Comparison of ENCODE assay signal across 11 cellular contexts in the genomic region with DNA sequence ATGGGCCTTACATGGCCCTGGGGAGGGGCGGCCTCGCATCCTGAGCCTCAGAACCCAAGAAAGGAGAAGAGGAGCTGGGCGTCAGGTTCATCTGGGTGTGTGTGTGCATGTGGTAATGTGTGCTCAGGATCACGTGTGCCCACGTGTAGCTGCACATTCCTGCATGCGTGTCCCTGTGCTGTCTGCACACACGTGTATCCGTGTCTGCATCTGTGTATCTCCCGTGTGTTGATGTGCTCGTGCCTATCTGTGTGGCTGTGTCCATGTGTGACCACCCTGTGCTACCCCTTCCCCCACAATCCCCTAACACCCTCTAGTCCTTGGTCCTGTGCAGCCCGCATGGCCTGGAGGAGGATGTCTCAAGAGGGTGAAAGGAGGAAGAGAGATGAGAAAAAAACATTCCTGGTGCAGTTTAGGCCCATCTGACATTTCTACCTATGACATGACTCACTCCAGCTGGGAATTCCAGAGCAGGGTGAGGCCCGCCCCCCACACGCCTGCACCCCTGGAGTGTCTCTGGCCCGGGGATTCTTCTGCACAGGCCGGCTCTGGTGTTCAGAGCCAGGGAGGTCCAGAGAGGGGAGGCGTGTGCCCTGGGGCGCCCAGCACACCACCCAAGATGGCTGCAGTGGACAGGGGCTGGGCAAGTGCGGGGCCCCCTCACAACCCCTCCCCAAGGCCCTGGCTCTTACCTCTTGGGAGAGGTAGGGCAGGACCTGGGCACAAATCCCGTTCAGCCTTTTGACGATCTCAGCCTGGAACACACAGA. TPM values are rescaled to one million over a fixed set of nuclear protein-coding genes. Genes with fewer than 3 reads are reported as not detected.
A peak's percentile ranks its signal among the peaks of the same experiment; 100 is the strongest.
DNase-seq lines count a peak whose midpoint lies in the region; ATAC-seq and TF ChIP-seq lines count a peak whose summit lies in the region.
"Had no signal": no experiment of that assay in that cellular context is flagged by ENCODE, and none has a peak within 500 bp of the region (broad histone marks: within the 10 kb centered on the region; RNA-seq: fewer than 3 reads in every experiment).

No MANE protein-coding gene starts in this region.

- in situ Hi-C loops in IMR-90 (cut with MboI; ENCODE audit: low sequenced_read_pairs), result no loop called here

- ATAC-seq in IMR-90 (ENCODE audit: low read depth) (peak; percentile 33), omental fat pad (ENCODE audit: low FRiP score) (peak; percentile 77), HG03135 (IDR thresholded peaks at IDR 0.05; ENCODE audit: unreplicated experiment) (no peak)
- no peak for ATAC-seq in effector memory CD8-positive, alpha-beta T cell (replicated peaks)

- H3K9me1 ChIP-seq in IMR-90 (ENCODE audit: insufficient read depth, low read length), result peaks cover 7% of the 10 kb centered on the region

- no peak overlapping the region for H3K27ac ChIP-seq in BLaER1 treated with 17β-estradiol and CSF1 and Interleukin-3, amounts not matched to agents 10 nM and 100 nM
- H3K27ac ChIP-seq in IMR-90 (ENCODE audit: insufficient read depth, low read length), result no peak overlapping the region; the same call in 1 of the 2 replicates

- peak overlapping the region in 6 of 11 experiments; percentile 5 to 29 (median 13); a peak in 5 of 22 replicates for H3K9ac ChIP-seq in BLaER1 treated with 17β-estradiol and CSF1 and Interleukin-3, amounts not matched to agents 10 nM and 100 nM
- no peak overlapping the region for H3K9ac ChIP-seq in IMR-90 (ENCODE audit: low read depth, low read length)

- no peak overlapping the region for H4K5ac ChIP-seq in IMR-90 (ENCODE audit: low read depth, low read length)

- H3K36me3 Mint-ChIP-seq in effector memory CD8-positive, alpha-beta T cell (ENCODE audit: insufficient read depth), result peaks cover 65% of the 10 kb centered on the region

- DNase-seq in IMR-90 (peak; percentile 17), omental fat pad (ENCODE audit: low spot score) (no peak), HEK293T (ENCODE audit: extremely low spot score) (no peak), HUDEP-2 (lab: John Stamatoyannopoulos, UW; ENCODE audit: unreplicated experiment in 76 of 76) (no peak), NCI-H524 treated with DMSO at 0.1 percent for 48 hours (lab: John Stamatoyannopoulos, UW) (no peak)
- DNase-seq in effector memory CD8-positive, alpha-beta T cell, result no peak
- DNase-seq: activated T-cell treated with anti-CD3 and anti-CD28 coated beads for 4 hours, midbrain, SIG-M5 had no signal

- no peak overlapping the region for H3K23ac ChIP-seq in IMR-90 (ENCODE audit: low read depth, low read length)

- no peak for TF ChIP-seq RAD21 in IMR-90 (IDR thresholded peaks at IDR 0.05; ENCODE audit: low read length)

- peak overlapping the region in 9 of 11 experiments; percentile 31 to 58 (median 40); a peak in 19 of 22 replicates for H3K4me2 ChIP-seq in BLaER1 treated with 17β-estradiol and CSF1 and Interleukin-3, amounts not matched to agents 10 nM and 100 nM
- no peak overlapping the region for H3K4me2 ChIP-seq in IMR-90 (ENCODE audit: low read depth, low read length)

- peak overlapping the region; percentile 68 to 74 for H3K27ac Mint-ChIP-seq in effector memory CD8-positive, alpha-beta T cell

- no peak overlapping the region for H3K14ac ChIP-seq in IMR-90 (replicated peaks; ENCODE audit: low read depth, low read length)

- no peak overlapping the region for H3K4me3 Mint-ChIP-seq in effector memory CD8-positive, alpha-beta T cell

- no peak overlapping the region for H3K18ac ChIP-seq in IMR-90 (ENCODE audit: low read depth, low read length)

- H4K8ac ChIP-seq in IMR-90 (ENCODE audit: low read depth in 2 of 2, low read length in 2 of 2), result no peak overlapping the region

- no peak overlapping the region for H2BK15ac ChIP-seq in IMR-90 (ENCODE audit: low read depth, low read length)

- no peaks in the 10 kb centered on the region for H3K27me3 Mint-ChIP-seq in effector memory CD8-positive, alpha-beta T cell

- no peaks in the 10 kb centered on the region for H3K9me3 ChIP-seq in BLaER1 treated with 17β-estradiol and CSF1 and Interleukin-3, amounts not matched to agents 10 nM and 100 nM (replicated peaks in 1 of 11)
- H3K9me3 ChIP-seq in IMR-90 (ENCODE audit: control insufficient read depth, insufficient read depth, low read length), result no peaks in the 10 kb centered on the region

- H2BK120ac ChIP-seq in IMR-90 (ENCODE audit: low read depth, low read length), result no peak overlapping the region

- H2AFZ ChIP-seq in IMR-90 (replicated peaks; ENCODE audit: low read length, poor library complexity), result no peak overlapping the region

- no peak overlapping the region for H3K56ac ChIP-seq in IMR-90 (ENCODE audit: extremely low read depth, insufficient read depth, low read length)

- H2BK20ac ChIP-seq in IMR-90 (ENCODE audit: low read depth, low read length), result no peak overlapping the region

- peak overlapping the region; percentile 48; the same call in 1 of the 2 replicates for H2AK5ac ChIP-seq in IMR-90 (ENCODE audit: low read depth, low read length)

- H4K20me1 ChIP-seq in BLaER1 treated with 17β-estradiol and CSF1 and Interleukin-3, amounts not matched to agents 10 nM and 100 nM, result peaks cover 65 to 82% (median 74%) of the 10 kb centered on the region in 11 experiments
- H4K20me1 ChIP-seq in IMR-90 (ENCODE audit: insufficient read depth, low read length), result peaks cover 53% of the 10 kb centered on the region

- CTCF ChIA-PET in IMR-90 (lab: Yijun Ruan, JAX), result no interaction called here
- CTCF ChIA-PET in HEK293T (lab: Yijun Ruan, JAX), result interaction anchor here (0.9 kb wide), 1 partner anchor 19 kb away, joined by 3 read pairs; no protein-coding TSS in a partner anchor

- peaks cover 70 to 80% (median 75%) of the 10 kb centered on the region in 11 experiments for H3K36me3 ChIP-seq in BLaER1 treated with 17β-estradiol and CSF1 and Interleukin-3, amounts not matched to agents 10 nM and 100 nM
- H3K36me3 ChIP-seq in IMR-90 (ENCODE audit: control insufficient read depth, insufficient read depth, low read length), result peaks cover 61% of the 10 kb centered on the region

- WGBS in IMR-90 (ENCODE audit: extremely low coverage in 2 of 2, insufficient read length in 1 of 2), 2 experiments, result 81% methylated on average over 8 of the region's 20 CpGs; no CpG with 5 or more reads in 1 of the 2 experiments

- H3K79me1 ChIP-seq in IMR-90 (ENCODE audit: low read depth in 1 of 2, low read length in 2 of 2), result peaks cover 28 to 46% of the 10 kb centered on the region in 2 experiments

- TF ChIP-seq POLR2A in IMR-90 (IDR thresholded peaks at IDR 0.05; ENCODE audit: low read depth, low read length), result no peak

- dilution Hi-C loops in IMR-90 (cut with HindIII; ENCODE audit: low sequenced_read_pairs, unreplicated experiment), result no loop called here

- no peaks in the 10 kb centered on the region for H3K27me3 ChIP-seq in BLaER1 treated with 17β-estradiol and CSF1 and Interleukin-3, amounts not matched to agents 10 nM and 100 nM
- H3K27me3 ChIP-seq in IMR-90 (ENCODE audit: control insufficient read depth, insufficient read depth, low read length), result no peaks in the 10 kb centered on the region

- TF ChIP-seq CTCF in IMR-90 (conservative IDR thresholded peaks at IDR 0.05; ENCODE audit: low read depth, low read length), result no peak
- no peak for TF ChIP-seq CTCF in omental fat pad (IDR thresholded peaks at IDR 0.05)

- no peak overlapping the region for H2BK5ac ChIP-seq in IMR-90 (ENCODE audit: low read depth, low read length, poor library complexity, severe bottlenecking)

- H2AK9ac ChIP-seq in IMR-90 (replicated peaks; ENCODE audit: low read depth, low read length, poor library complexity), result no peak overlapping the region

- no peaks in the 10 kb centered on the region for H3K9me3 Mint-ChIP-seq in effector memory CD8-positive, alpha-beta T cell

- H3K4me3 ChIP-seq in BLaER1 treated with 17β-estradiol and CSF1 and Interleukin-3, amounts not matched to agents 10 nM and 100 nM, result no peak overlapping the region; a peak in 1 of 20 replicates
- no peak overlapping the region for H3K4me3 ChIP-seq in IMR-90 (ENCODE audit: insufficient read depth, low read depth, low read length)

- no TSS peak for BruUV-seq in IMR-90 (replicated peaks; lab: Mats Ljungman, UMichigan)

- H3K4ac ChIP-seq in IMR-90 (ENCODE audit: low read depth, low read length), result no peak overlapping the region

- H3K4me1 ChIP-seq in BLaER1 treated with 17β-estradiol and CSF1 and Interleukin-3, amounts not matched to agents 10 nM and 100 nM, result peaks cover 43 to 66% (median 56%) of the 10 kb centered on the region in 10 experiments
- H3K4me1 ChIP-seq in IMR-90 (ENCODE audit: control insufficient read depth, insufficient read depth, low read length), result peaks cover 24% of the 10 kb centered on the region

- H3K4me1 Mint-ChIP-seq in effector memory CD8-positive, alpha-beta T cell (ENCODE audit: low read depth in 2 of 2), result peaks cover 17 to 33% of the 10 kb centered on the region in 2 donors

- POLR2A ChIA-PET in IMR-90 (lab: Charles Lee; ENCODE audit: unreplicated experiment), result no interaction called here
- POLR2A ChIA-PET in HEK293T (lab: Yijun Ruan, JAX), result interaction anchor here (2.0 kb wide), 1 partner anchor 19 kb away, joined by 13 read pairs; no protein-coding TSS in a partner anchor

- intact Hi-C loops in IMR-90 (cut with micrococcal nuclease), result no loop called here

- H4K91ac ChIP-seq in IMR-90 (ENCODE audit: insufficient read depth, low read depth, low read length), result no peak overlapping the region

TF ChIP-seq in IMR-90, 13 proteins besides CTCF, POLR2A, EP300 and RAD21 (continues in another document):
- no peak for TF ChIP-seq RFX5 (IDR thresholded peaks at IDR 0.05; ENCODE audit: low read depth, low read length)

TF ChIP-seq in HEK293T, 16 proteins besides CTCF, POLR2A, EP300 and RAD21 (continues in another document):
- TF ChIP-seq SP1 (IDR thresholded peaks at IDR 0.05) (no peak), FOXK2 (IDR thresholded peaks at IDR 0.05) (no peak), FOXM1 (IDR thresholded peaks at IDR 0.05; ENCODE audit: borderline replicate concordance) (no peak), NFRKB (IDR thresholded peaks at IDR 0.05) (no peak), L3MBTL2 (conservative IDR thresholded peaks at IDR 0.05) (no peak), HDGF (IDR thresholded peaks at IDR 0.05; ENCODE audit: borderline replicate concordance) (no peak)

RNA-seq across cellular contexts. Expression of a gene that starts 7.1 kb away (rescaled TPM):
- total RNA-seq in IMR-90 (2012; rRNA removed) (119 and 121 TPM in 2 replicates), omental fat pad (100 to 1,000 TPM; 226 to 340 (median 261) TPM)
- polyA plus RNA-seq in IMR-90 (2012; rRNA removed), result 407 and 444 TPM in 2 replicates
- 218 and 593 TPM in 2 replicates for polyA plus RNA-seq in IMR-90 (2012; cell fraction: cytosol; rRNA removed)
- polyA plus RNA-seq in IMR-90 (2012; cell fraction: nucleus; rRNA removed; ENCODE audit: low replicate concordance), result 457 and 800 TPM in 2 replicates

RNA-seq across cellular contexts. Expression of a gene that starts 26.1 kb away (rescaled TPM):
- total RNA-seq in IMR-90 (2012; rRNA removed), result under 0.01 and 0.28 TPM in 2 replicates
- polyA plus RNA-seq in IMR-90 (2012; rRNA removed), result 0.41 and 0.72 TPM in 2 replicates
- polyA plus RNA-seq in IMR-90 (2012; cell fraction: cytosol; rRNA removed), result 0.42 and 0.45 TPM in 2 replicates
- 3.8 and 3.9 TPM in 2 replicates for polyA plus RNA-seq in IMR-90 (2012; cell fraction: nucleus; rRNA removed; ENCODE audit: low replicate concordance)
- 10 to 100 TPM; 19.3 to 39.8 (median 31.0) TPM for total RNA-seq in omental fat pad

RNA-seq across cellular contexts. Expression of a gene that starts 39.0 kb away (rescaled TPM):
- total RNA-seq in IMR-90 (2012; rRNA removed) (25.5 and 34.4 TPM in 2 replicates), omental fat pad (10 to 100 TPM; 36.9 to 58.2 (median 43.5) TPM)
- 33.3 and 44.5 TPM in 2 replicates for polyA plus RNA-seq in IMR-90 (2012; rRNA removed)
- polyA plus RNA-seq in IMR-90 (2012; cell fraction: cytosol; rRNA removed), result 29.2 and 50.1 TPM in 2 replicates
- 24.5 and 49.2 TPM in 2 replicates for polyA plus RNA-seq in IMR-90 (2012; cell fraction: nucleus; rRNA removed; ENCODE audit: low replicate concordance)

Comparison
In these comparisons a context has a peak if more than half of its experiments do, and no peak if none do; other contexts are left out.
1. ATAC-seq: peak in IMR-90 (single experiment) and omental fat pad (single experiment); none in effector memory CD8-positive, alpha-beta T cell (single experiment) and HG03135 (single experiment).
2. RNA of a gene that starts 26.1 kb away (total RNA-seq): 19.3 to 39.8 TPM in omental fat pad; under 0.01 to 0.28 TPM in IMR-90; every median in the first group is over 10 times any median in the second.